ENCODE assay signal across 8 cellular contexts in genomic region chr17:4366312-4367063, GRCh38. TPM values are rescaled to one million over a fixed set of nuclear protein-coding genes. Genes with fewer than 3 reads are reported as not detected.
A peak's percentile ranks its signal among the peaks of the same experiment; 100 is the strongest.
DNase-seq lines count a peak whose midpoint lies in the region; ATAC-seq and TF ChIP-seq lines count a peak whose summit lies in the region.

A gene with protein sequence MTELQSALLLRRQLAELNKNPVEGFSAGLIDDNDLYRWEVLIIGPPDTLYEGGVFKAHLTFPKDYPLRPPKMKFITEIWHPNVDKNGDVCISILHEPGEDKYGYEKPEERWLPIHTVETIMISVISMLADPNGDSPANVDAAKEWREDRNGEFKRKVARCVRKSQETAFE (minus strand): TSS chr17:4366675. CDS start chr17:4366316, 359 bp downstream.

- H2BK20ac ChIP-seq in IMR-90 (ENCODE audit: low read depth, low read length), result peak within 1 kb of the TSS; percentile 50; the same call in 1 of the 2 replicates

- H2AK9ac ChIP-seq in IMR-90 (replicated peaks; ENCODE audit: low read depth, low read length, poor library complexity), result peak within 1 kb of the TSS; percentile 99

- H3K27ac ChIP-seq in IMR-90 (ENCODE audit: insufficient read depth, low read length), result peak within 1 kb of the TSS; percentile 65
- H3K27ac ChIP-seq in OCI-LY7 (ENCODE audit: low read depth, low read length, poor library complexity, severe bottlenecking), result peak within 1 kb of the TSS; percentile 99

- peaks cover 30% of the 10 kb centered on the region for H4K20me1 ChIP-seq in IMR-90 (ENCODE audit: insufficient read depth, low read length)
- H4K20me1 ChIP-seq in OCI-LY7 (ENCODE audit: insufficient read depth, low read length), result peaks cover 12% of the 10 kb centered on the region; the same call in 1 of the 2 replicates

- H2AK5ac ChIP-seq in IMR-90 (ENCODE audit: low read depth, low read length), result peak within 1 kb of the TSS; percentile 33

- peak within 1 kb of the TSS; percentile 77; the same call in 1 of the 2 replicates for H3K23ac ChIP-seq in IMR-90 (ENCODE audit: low read depth, low read length)

- H2AFZ ChIP-seq in IMR-90 (replicated peaks; ENCODE audit: low read length, poor library complexity), result peak within 1 kb of the TSS; percentile 96
- H2AFZ ChIP-seq in OCI-LY7 (ENCODE audit: low read length), result peak within 1 kb of the TSS; percentile 45; the same call in 1 of the 2 replicates

- H2BK15ac ChIP-seq in IMR-90 (ENCODE audit: low read depth, low read length), result peak within 1 kb of the TSS; percentile 7; the same call in 1 of the 3 replicates

- H3K79me1 ChIP-seq in IMR-90 (ENCODE audit: low read depth in 1 of 2, low read length in 2 of 2), result peaks cover 0 to 17% of the 10 kb centered on the region in 2 experiments; a peak in 2 of 4 replicates

- CTCF ChIA-PET in IMR-90 (lab: Yijun Ruan, JAX) (interaction anchor here (0.8 kb wide), 1 partner anchor 151 kb away, joined by 3 read pairs; no protein-coding TSS in a partner anchor), OCI-LY7 (lab: Charles Lee; ENCODE audit: unreplicated experiment) (no interaction called here)

- intact Hi-C loops in IMR-90 (cut with micrococcal nuclease), result loop anchor here (5.0 kb wide), 1 partner anchor 134 kb away; no protein-coding TSS in a partner anchor
- intact Hi-C loops in OCI-LY7 (cut with micrococcal nuclease; ENCODE audit: unreplicated experiment), result loop anchor here (1.0 to 10.0 kb wide), 7 partner anchors 31 to 828 kb away; partner anchors contain the start of genes ANKFY1, ATP2A3 and ZNF594

- H2BK120ac ChIP-seq in IMR-90 (ENCODE audit: low read depth, low read length), result peak within 1 kb of the TSS; percentile 78; the same call in 1 of the 2 replicates

- H3K9me3 ChIP-seq in IMR-90 (ENCODE audit: control insufficient read depth, insufficient read depth, low read length), result no peaks in the 10 kb centered on the region
- no peaks in the 10 kb centered on the region for H3K9me3 ChIP-seq in OCI-LY7 (ENCODE audit: low read length)
- H3K9me3 ChIP-seq in mononuclear cell (ENCODE audit: low read depth, low read length), result no peaks in the 10 kb centered on the region

- peak within 1 kb of the TSS; percentile 95 for H3K4me2 ChIP-seq in IMR-90 (ENCODE audit: low read depth, low read length)
- H3K4me2 ChIP-seq in OCI-LY7 (ENCODE audit: low read length), result peak within 1 kb of the TSS; percentile 85

- dilution Hi-C loops in IMR-90 (cut with HindIII; ENCODE audit: low sequenced_read_pairs, unreplicated experiment), result no loop called here

- no peaks in the 10 kb centered on the region for H3K9me2 ChIP-seq in OCI-LY7 (ENCODE audit: insufficient read depth, low read length)

- peak within 1 kb of the TSS; percentile 98 for H3K14ac ChIP-seq in IMR-90 (replicated peaks; ENCODE audit: low read depth, low read length)

- TF ChIP-seq POLR2A in IMR-90 (IDR thresholded peaks at IDR 0.05; ENCODE audit: low read depth, low read length), result peak; percentile 82

- peaks cover 48% of the 10 kb centered on the region for H3K79me2 ChIP-seq in OCI-LY7 (ENCODE audit: insufficient read depth, low read depth, low read length)

- H3K4me3 ChIP-seq in IMR-90 (ENCODE audit: insufficient read depth, low read depth, low read length) (peak within 1 kb of the TSS; percentile 71), OCI-LY7 (ENCODE audit: low read depth, low read length, poor library complexity, severe bottlenecking) (peak within 1 kb of the TSS; percentile 98), mononuclear cell (ENCODE audit: low read length) (peak within 1 kb of the TSS; percentile 95)

- 0 out of 2 replicates have a peak, but pooled peaks have one; percentile 12 for TF ChIP-seq CTCF in IMR-90 (conservative IDR thresholded peaks at IDR 0.05; ENCODE audit: low read depth, low read length)
- TF ChIP-seq CTCF in OCI-LY7 (conservative IDR thresholded peaks at IDR 0.05; ENCODE audit: low read length), result peak; percentile 76

- peaks cover 3% of the 10 kb centered on the region; the same call in 1 of the 2 replicates for H3K4me1 ChIP-seq in IMR-90 (ENCODE audit: control insufficient read depth, insufficient read depth, low read length)
- H3K4me1 ChIP-seq in OCI-LY7 (ENCODE audit: insufficient read depth, low read length, poor library complexity, severe bottlenecking), result peaks cover 77% of the 10 kb centered on the region
- H3K4me1 ChIP-seq in mononuclear cell (ENCODE audit: insufficient read depth, low read length), result peaks cover 26% of the 10 kb centered on the region

- TF ChIP-seq RAD21 in IMR-90 (IDR thresholded peaks at IDR 0.05; ENCODE audit: low read length), result peak; percentile 28; the same call in 1 of the 2 replicates

- BruUV-seq in IMR-90 (replicated peaks; lab: Mats Ljungman, UMichigan) (no TSS peak), OCI-LY7 (replicated peaks; lab: Mats Ljungman, UMichigan) (no TSS peak)

- peak within 1 kb of the TSS; percentile 59 for H3K9ac ChIP-seq in IMR-90 (ENCODE audit: low read depth, low read length)

- peak within 1 kb of the TSS; percentile 99 for H4K5ac ChIP-seq in IMR-90 (ENCODE audit: low read depth, low read length)

- H4K8ac ChIP-seq in IMR-90 (ENCODE audit: low read depth in 2 of 2, low read length in 2 of 2), result peak within 1 kb of the TSS; percentile 61 to 99

- H3K4ac ChIP-seq in IMR-90 (ENCODE audit: low read depth, low read length), result peak within 1 kb of the TSS; percentile 92

- peak within 1 kb of the TSS; percentile 43 for H4K91ac ChIP-seq in IMR-90 (ENCODE audit: insufficient read depth, low read depth, low read length)

- H2BK5ac ChIP-seq in IMR-90 (ENCODE audit: low read depth, low read length, poor library complexity, severe bottlenecking), result peak within 1 kb of the TSS; percentile 58

- no peaks in the 10 kb centered on the region for H3K27me3 ChIP-seq in IMR-90 (ENCODE audit: control insufficient read depth, insufficient read depth, low read length)
- H3K27me3 ChIP-seq in mononuclear cell (ENCODE audit: insufficient read depth, low read length), result no peaks in the 10 kb centered on the region

- H3K56ac ChIP-seq in IMR-90 (ENCODE audit: extremely low read depth, insufficient read depth, low read length), result 0 out of 2 replicates have a peak within 1 kb of the TSS, but pooled peaks have one; percentile 4

- 1% methylated on average over 23 of the region's 78 CpGs; no CpG with 5 or more reads in 1 of the 2 experiments for WGBS in IMR-90 (ENCODE audit: extremely low coverage in 2 of 2, insufficient read length in 1 of 2), 2 experiments

- peak; percentile 60 for ATAC-seq in GM21515 (IDR thresholded peaks at IDR 0.05; ENCODE audit: unreplicated experiment)
- peak; percentile 92 for ATAC-seq in IMR-90 (ENCODE audit: low read depth)

- H3K9me1 ChIP-seq in IMR-90 (ENCODE audit: insufficient read depth, low read length), result peaks cover 2% of the 10 kb centered on the region; the same call in 1 of the 2 replicates

- POLR2A ChIA-PET in IMR-90 (lab: Charles Lee; ENCODE audit: unreplicated experiment) (no interaction called here), OCI-LY7 (lab: Charles Lee) (interaction anchor here (0.7 to 1.0 kb wide), 2 partner anchors 11 to 14 kb away, joined by 3 to 4 read pairs; no protein-coding TSS in a partner anchor)

- H3K18ac ChIP-seq in IMR-90 (ENCODE audit: low read depth, low read length), result peak within 1 kb of the TSS; percentile 68

- peak; percentile 89 for DNase-seq in DMS 273 treated with DMSO at 0.1 percent for 48 hours (lab: John Stamatoyannopoulos, UW)
- peak; percentile 95 for DNase-seq in IMR-90
- DNase-seq in OCI-LY7 (ENCODE audit: low spot score), result peak; percentile 98
- DNase-seq in activated T-cell treated with anti-CD3 and anti-CD28 coated beads for 1 hour (ENCODE audit: low read depth), result peak; percentile 99
- DNase-seq in epidermal melanocyte (ENCODE audit: insufficient read length, low spot score), result peak; percentile 90
- peak; percentile 99 for DNase-seq in stimulated activated CD8-positive, alpha-beta memory T cell treated with anti-CD3 and anti-CD28 coated beads, Interleukin-4, amount 100 ng/mL, for 24 hours (ENCODE audit: low read depth)

- H3K36me3 ChIP-seq in IMR-90 (ENCODE audit: control insufficient read depth, insufficient read depth, low read length) (no peaks in the 10 kb centered on the region), OCI-LY7 (ENCODE audit: insufficient read depth, low read length) (peaks cover 41% of the 10 kb centered on the region)

- in situ Hi-C loops in IMR-90 (cut with MboI; ENCODE audit: low sequenced_read_pairs), result no loop called here

TF ChIP-seq in IMR-90, 13 proteins besides CTCF, POLR2A, EP300 and RAD21:
- no peak for TF ChIP-seq ELK1 (IDR thresholded peaks at IDR 0.05; ENCODE audit: borderline replicate concordance, low read depth, low read length)
- TF ChIP-seq SMC3 (IDR thresholded peaks at IDR 0.05; ENCODE audit: low read depth, low read length), result peak; percentile 9; the same call in 1 of the 2 replicates
- TF ChIP-seq MAZ (IDR thresholded peaks at IDR 0.05; ENCODE audit: borderline replicate concordance, low read depth, low read length), result peak; percentile 77; the same call in 1 of the 2 replicates
- TF ChIP-seq MXI1 (IDR thresholded peaks at IDR 0.05; ENCODE audit: borderline replicate concordance, low read depth, low read length), result peak; percentile 70; the same call in 1 of the 2 replicates
- TF ChIP-seq FOS (IDR thresholded peaks at IDR 0.05; ENCODE audit: low read depth, low read length), result no peak

RNA-seq across cellular contexts. Expression of the gene that starts here (rescaled TPM):
- 26.3 and 37.5 TPM in 2 replicates for total RNA-seq in IMR-90 (2012; rRNA removed)
- polyA plus RNA-seq in IMR-90 (2012; rRNA removed), result 26.6 and 28.9 TPM in 2 replicates
- 9.0 and 16.1 TPM in 2 replicates for polyA plus RNA-seq in IMR-90 (2012; cell fraction: cytosol; rRNA removed)
- 8.5 and 16.7 TPM in 2 replicates for polyA plus RNA-seq in IMR-90 (2012; cell fraction: nucleus; rRNA removed; ENCODE audit: low replicate concordance)
- total RNA-seq in OCI-LY7 (2014; rRNA removed; shearing (Covaris generic)), result 115 and 124 TPM in 2 replicates
- total RNA-seq in OCI-LY7 (2022), result 216 and 222 TPM in 2 replicates
- 76.4 TPM for total RNA-seq in mononuclear cell

Comparison
In these comparisons a context has a peak if more than half of its experiments do, and no peak if none do; other contexts are left out.
1. Peak in every context shown above with its lines: DNase-seq, ATAC-seq, H3K4me3 ChIP-seq and H3K27ac ChIP-seq.